In genomic region chr10:112902730-112903129, GRCh38 we compare ENCODE assay signal across 9 cellular contexts.
"Had no signal": no experiment of that assay in that cellular context is flagged by ENCODE, and none has a peak within 500 bp of the region (broad histone marks: within the 10 kb centered on the region; RNA-seq: fewer than 3 reads in every experiment).

No MANE protein-coding gene starts in this region.

- H3K4me3 ChIP-seq: GM23248, HAP-1 had no signal

- H3K36me3 ChIP-seq: HAP-1 had no signal

- H3K27ac ChIP-seq: GM23248 had no signal

- ATAC-seq: HCT116, HepG2 had no signal

- DNase-seq: GM23248, GOT3, H7, Kasumi-1, KG1 had no signal

- H3K4me1 ChIP-seq: HAP-1 had no signal

- H3K4me1 Mint-ChIP-seq: IgD-negative memory B cell had no signal

- H3K9me3 Mint-ChIP-seq: IgD-negative memory B cell had no signal

- H3K27me3 Mint-ChIP-seq: IgD-negative memory B cell had no signal

- H3K9me3 ChIP-seq: HAP-1 had no signal

- H3K4me3 Mint-ChIP-seq: IgD-negative memory B cell had no signal

- H3K27ac Mint-ChIP-seq: IgD-negative memory B cell had no signal
